ENCODE assay signal across 8 cellular contexts in the genomic region with DNA sequence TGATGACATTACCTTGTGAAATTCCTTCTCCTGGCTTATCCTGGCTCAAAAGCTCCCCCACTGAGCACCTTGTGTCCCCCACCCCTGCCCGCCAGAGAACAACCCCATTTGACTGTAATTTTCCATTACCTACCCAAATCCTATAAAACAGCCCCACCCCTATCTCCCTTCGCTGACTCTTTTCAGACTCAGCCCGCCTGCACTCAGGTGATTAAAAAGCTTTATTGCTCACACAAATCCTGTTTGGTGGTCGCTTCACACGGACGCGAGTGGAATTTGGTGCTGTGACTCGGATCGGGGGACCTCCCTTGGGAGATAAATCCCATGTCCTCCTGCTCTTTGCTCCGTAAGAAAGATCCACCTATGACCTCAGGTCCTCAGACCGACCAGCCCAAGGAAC. TPM values are rescaled to one million over a fixed set of nuclear protein-coding genes. Genes with fewer than 3 reads are reported as not detected.
"Had no signal": no experiment of that assay in that cellular context is flagged by ENCODE, and none has a peak within 500 bp of the region (broad histone marks: within the 10 kb centered on the region; RNA-seq: fewer than 3 reads in every experiment).

No MANE protein-coding gene starts in this region.

RNA-seq across cellular contexts. Expression of a gene that starts 7.0 kb away (rescaled TPM):
- total RNA-seq: activated CD8-positive, alpha-beta memory T cell treated with anti-CD3 and anti-CD28 coated beads, Interleukin-2, amount 10 ng/mL, durations not matched to agents 7 days and 5 days; activated naive CD4-positive, alpha-beta T cell treated with anti-CD3 and anti-CD28 coated beads for 36 hours; activated T-cell treated with anti-CD3 and anti-CD28 coated beads, Interleukin-2, amount 50 U/mL, for 4 hours; cardiac muscle cell; OCI-LY7; T-cell had no signal
- polyA plus RNA-seq: cardiac muscle cell had no signal

RNA-seq across cellular contexts. Expression of a gene that starts 34.6 kb away (rescaled TPM):
- total RNA-seq: activated CD8-positive, alpha-beta memory T cell treated with anti-CD3 and anti-CD28 coated beads, Interleukin-2, amount 10 ng/mL, durations not matched to agents 7 days and 5 days; activated naive CD4-positive, alpha-beta T cell treated with anti-CD3 and anti-CD28 coated beads for 36 hours; activated T-cell treated with anti-CD3 and anti-CD28 coated beads, Interleukin-2, amount 50 U/mL, for 4 hours; cardiac muscle cell; NCI-H460; OCI-LY7; RPMI7951; T-cell had no signal
- polyA plus RNA-seq: cardiac muscle cell had no signal
